In genomic region chr14:28765169-28765906, GRCh38 we compare ENCODE assay signal across 10 cellular contexts. TPM values are rescaled to one million over a fixed set of nuclear protein-coding genes. Genes with fewer than 3 reads are reported as not detected.
DNase-seq lines count a peak whose midpoint lies in the region; TF ChIP-seq lines count a peak whose summit lies in the region.
"Had no signal": no experiment of that assay in that cellular context is flagged by ENCODE, and none has a peak within 500 bp of the region (broad histone marks: within the 10 kb centered on the region; RNA-seq: fewer than 3 reads in every experiment).

No MANE protein-coding gene starts in this region.

- WGBS in prostate gland: 13% methylated on average over 30 of the region's 30 CpGs

- peaks cover 0 to 11% of the 10 kb centered on the region in 2 experiments; a peak in 1 of 3 replicates for H3K36me3 ChIP-seq in HEK293 (ENCODE audit: control insufficient read depth in 2 of 2, insufficient read depth in 1 of 2, low read length in 2 of 2)
- no peaks in the 10 kb centered on the region for H3K36me3 ChIP-seq in prostate gland

- DNase-seq in COLO668 (lab: John Stamatoyannopoulos, UW; ENCODE audit: unreplicated experiment) (peak; percentile 76), nephron progenitor cell (no peak), C1 segment of cervical spinal cord (lab: John Stamatoyannopoulos, UW) (no peak), NCI-H2029 (lab: John Stamatoyannopoulos, UW) (no peak), prostate gland (ENCODE audit: low spot score) (no peak)
- no peak for DNase-seq in stimulated activated CD4-positive, alpha-beta T cell treated with anti-CD3 and anti-CD28 coated beads, Interleukin-2, amount 100 ng/mL, for 24 hours
- DNase-seq: stimulated activated CD4-positive, alpha-beta T cell treated with anti-CD3 and anti-CD28 coated beads, Interleukin-4, amount 100 ng/mL, for 1 hour had no signal

- no peak for TF ChIP-seq CTCF in HEK293 (tag by site-specific recombination; IDR thresholded peaks at IDR 0.05)
- TF ChIP-seq CTCF in nephron progenitor cell (IDR thresholded peaks at IDR 0.05): no peak
- no peak for TF ChIP-seq CTCF in prostate gland (IDR thresholded peaks at IDR 0.05)

- no peak for TF ChIP-seq POLR2A in prostate gland (IDR thresholded peaks at IDR 0.05)

- peaks cover 41% of the 10 kb centered on the region for H3K27me3 ChIP-seq in prostate gland (replicated peaks; ENCODE audit: insufficient read depth)

- peaks cover 16% of the 10 kb centered on the region for H3K9me3 Mint-ChIP-seq in nephron progenitor cell

- H3K36me3 Mint-ChIP-seq in nephron progenitor cell (ENCODE audit: low read depth): no peaks in the 10 kb centered on the region
- H3K36me3 Mint-ChIP-seq: IgD-negative memory B cell had no signal

- peaks cover 18% of the 10 kb centered on the region for H3K4me1 Mint-ChIP-seq in nephron progenitor cell

- H3K9me3 ChIP-seq in HEK293 (ENCODE audit: control insufficient read depth, insufficient read depth, low read depth, low read length): no peaks in the 10 kb centered on the region
- no peaks in the 10 kb centered on the region for H3K9me3 ChIP-seq in prostate gland

- H3K27ac ChIP-seq in HEK293 (ENCODE audit: extremely low read depth, low read depth, low read length) (peak overlapping the region; percentile 99), cingulate gyrus (ENCODE audit: low read depth, low read length) (peak overlapping the region; percentile 70), prostate gland (no peak overlapping the region)

- CTCF ChIA-PET in HEK293 (lab: Yijun Ruan, JAX): interaction anchor here (1.4 to 4.2 kb wide), 3 partner anchors 8 to 11 kb away, joined by 4 to 22 read pairs (median 18); no protein-coding TSS in a partner anchor

- H3K27ac Mint-ChIP-seq in nephron progenitor cell: peak overlapping the region; percentile 18

- POLR2A ChIA-PET in HEK293 (lab: Yijun Ruan, JAX): interaction anchor here (1.1 to 1.3 kb wide), 3 partner anchors 8 to 770 kb away, joined by 3 to 5 read pairs (median 3); no protein-coding TSS in a partner anchor

- H3K4me3 ChIP-seq in HEK293 (ENCODE audit: low read depth, low read length): peak overlapping the region; percentile 61
- no peak overlapping the region for H3K4me3 ChIP-seq in prostate gland

- H3K4me1 ChIP-seq in HEK293 (ENCODE audit: control insufficient read depth, insufficient read depth, low read length) (peaks cover 3% of the 10 kb centered on the region), prostate gland (replicated peaks) (no peaks in the 10 kb centered on the region)

- intact Hi-C loops in prostate gland (cut with DNase I): no loop called here

- H3K4me3 Mint-ChIP-seq in nephron progenitor cell: peak overlapping the region; percentile 67

- H3K27me3 Mint-ChIP-seq in nephron progenitor cell (ENCODE audit: low read depth, poor library complexity): peaks cover 100% of the 10 kb centered on the region

TF ChIP-seq in HEK293, 187 proteins besides CTCF, POLR2A, EP300 and RAD21:
- TF ChIP-seq ZNF660 (tag by site-specific recombination; IDR thresholded peaks at IDR 0.05) (no peak), PRDM1 (tag by site-specific recombination; IDR thresholded peaks at IDR 0.05) (peak; percentile 11), ZNF544 (tag by site-specific recombination; IDR thresholded peaks at IDR 0.05) (no peak), ZNF18 (tag by site-specific recombination; IDR thresholded peaks at IDR 0.05) (no peak), REST (tag by site-specific recombination; IDR thresholded peaks at IDR 0.05) (peak; percentile 73), SETDB1 (IDR thresholded peaks at IDR 0.05; ENCODE audit: insufficient read length, low read length) (no peak), ZNF423 (tag by site-specific recombination; IDR thresholded peaks at IDR 0.05) (no peak), YY2 (tag by site-specific recombination; IDR thresholded peaks at IDR 0.05) (no peak), ZNF341 (tag by site-specific recombination; IDR thresholded peaks at IDR 0.05; ENCODE audit: low read depth) (peak; percentile 88), ZFP69B (tag by site-specific recombination; IDR thresholded peaks at IDR 0.05) (no peak), IKZF3 (tag by site-specific recombination; IDR thresholded peaks at IDR 0.05) (peak; percentile 60), ZNF354C (tag by site-specific recombination; IDR thresholded peaks at IDR 0.05; ENCODE audit: borderline replicate concordance, low read depth) (no peak), SP3 (tag by site-specific recombination; IDR thresholded peaks at IDR 0.05) (no peak), ZNF76 (tag by site-specific recombination; IDR thresholded peaks at IDR 0.05; ENCODE audit: borderline replicate concordance, low read depth) (no peak)

RNA-seq across cellular contexts. Expression of gene FOXG1, which starts 1.2 kb away (rescaled TPM):
- 1 to 10 TPM in 1 of 2 donors, not detected in 1; 1.6 TPM for total RNA-seq in prostate gland

Comparison
In these comparisons a context has a peak if more than half of its experiments do, and no peak if none do; other contexts are left out.
1. H3K27ac ChIP-seq: peak in HEK293 (single experiment) and cingulate gyrus (single experiment); none in prostate gland (0 of 2).